Comparison of ENCODE assay signal across 24 cellular contexts in the genomic region with DNA sequence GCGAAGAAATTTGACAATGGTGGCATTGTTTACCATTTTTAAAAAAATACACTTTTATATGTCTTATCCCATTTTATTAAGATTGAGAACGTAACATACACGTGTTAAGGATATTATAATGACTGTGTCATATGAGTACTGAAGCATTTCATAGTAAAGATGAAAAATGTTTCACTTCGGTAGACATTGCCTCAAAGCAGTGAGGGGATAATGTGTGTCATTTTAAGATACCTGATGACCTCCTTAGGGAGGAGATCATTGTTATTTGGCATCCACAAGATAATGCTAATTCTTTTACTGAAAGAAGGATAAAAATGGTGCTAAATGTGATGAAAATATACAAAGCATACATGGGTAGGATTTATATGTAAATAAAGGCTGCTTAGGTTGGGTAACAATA.
"Had no signal": no experiment of that assay in that cellular context is flagged by ENCODE, and none has a peak within 500 bp of the region (broad histone marks: within the 10 kb centered on the region; RNA-seq: fewer than 3 reads in every experiment).

No MANE protein-coding gene starts in this region.

- H3K27me3 ChIP-seq: suprapubic skin, testis, thyroid gland, tibial artery, tibial nerve, transverse colon, upper lobe of left lung, upper lobe of right lung, uterus, vagina had no signal

- H3K9me3 ChIP-seq: stomach, suprapubic skin, testis, thoracic aorta, thyroid gland, tibial artery, tibial nerve, transverse colon, upper lobe of left lung, upper lobe of right lung, uterus, vagina had no signal

- H3K4me1 ChIP-seq: suprapubic skin, testis, thyroid gland, tibial artery, tibial nerve, transverse colon, upper lobe of right lung, uterus had no signal

- H3K36me3 ChIP-seq: stomach, suprapubic skin, thyroid gland, tibial nerve, transverse colon, upper lobe of left lung, upper lobe of right lung, uterus, vagina had no signal

- DNase-seq: stimulated activated CD4-positive, alpha-beta T cell treated with anti-CD3 and anti-CD28 coated beads, Interleukin-2, amount 100 ng/mL, for 48 hours; stimulated activated CD4-positive, alpha-beta T cell treated with anti-CD3 and anti-CD28 coated beads, Interleukin-4, amount 100 ng/mL, for 1 hour; stimulated activated CD4-positive, alpha-beta T cell treated with anti-CD3 and anti-CD28 coated beads, Interleukin-4, amount 100 ng/mL, for 24 hours; stimulated activated CD4-positive, alpha-beta T cell treated with anti-CD3 and anti-CD28 coated beads, Interleukin-4, amount 100 ng/mL, for 4 hours; stimulated activated CD8-positive, alpha-beta memory T cell treated with anti-CD3 and anti-CD28 coated beads, Interleukin-4, amount 100 ng/mL, for 48 hours; stimulated activated naive B cell treated with anti-CD40 and anti-IgM and Interleukin-4, amounts not matched to agents 10 μg/mL and 1 μg/mL and 100 μg/mL, for 72 hours; stimulated activated naive CD4-positive, alpha-beta T cell; stimulated activated naive CD4-positive, alpha-beta T cell treated with Interleukin-2 at 50 U/mL for 16 hours; stimulated activated naive CD8-positive, alpha-beta T cell treated with anti-CD3 and anti-CD28 coated beads, Interleukin-15, amount 100 ng/mL, for 72 hours; stimulated activated naive CD8-positive, alpha-beta T cell treated with anti-CD3 and anti-CD28 coated beads, Interleukin-15, Interleukin-2, amounts not matched to agents 100 U/mL and 50 U/mL, for 24 hours; stomach; substantia nigra; testis; thyroid gland; tibial artery; transverse colon; trophoblast cell; upper lobe of right lung; uterus had no signal

- H3K27ac ChIP-seq: stomach, suprapubic skin, testis, thoracic aorta, thyroid gland, tibial artery, tibial nerve, transverse colon, upper lobe of right lung, uterus, vagina had no signal

- H3K4me3 ChIP-seq: stomach, suprapubic skin, testis, thoracic aorta, thyroid gland, tibial artery, tibial nerve, transverse colon, upper lobe of left lung, upper lobe of right lung, uterus, vagina had no signal
